Comparison of ENCODE assay signal across 8 cellular contexts in genomic region chr7:99616359-99617186, GRCh38. TPM values are rescaled to one million over a fixed set of nuclear protein-coding genes. Genes with fewer than 3 reads are reported as not detected.
DNase-seq lines count a peak whose midpoint lies in the region; ATAC-seq and TF ChIP-seq lines count a peak whose summit lies in the region.

Gene ZSCAN25 (plus strand): TSS chr7:99616946. CDS start chr7:99619607, 2,661 bp downstream.

- ATAC-seq in GM19328 (IDR thresholded peaks at IDR 0.05; ENCODE audit: unreplicated experiment) (peak; percentile 90), HG03520 (IDR thresholded peaks at IDR 0.05; ENCODE audit: unreplicated experiment) (peak; percentile 75)

- H3K4me3 Mint-ChIP-seq in CD14-positive monocyte, result peak within 1 kb of the TSS; percentile 97

- no peaks in the 10 kb centered on the region for H3K9me3 ChIP-seq in duodenal mucosa (ENCODE audit: control insufficient read depth in 1 of 2, low read length in 2 of 2)

- peak within 1 kb of the TSS; percentile 88 to 98 for H3K9ac ChIP-seq in duodenal mucosa (ENCODE audit: low read depth in 1 of 2, low read length in 2 of 2)

- intact Hi-C loops in CD14-positive monocyte (cut with micrococcal nuclease), result loop anchor here (5.0 kb wide), 2 partner anchors 59 to 114 kb away; partner anchors contain the start of genes ZKSCAN5 (in 1 of the 2), ZNF394 (in 1 of the 2) and ZNF655 (in 1 of the 2)
- intact Hi-C loops in lower leg skin (cut with DNase I; ENCODE audit: low total_unique reads), result no loop called here

- H3K27ac Mint-ChIP-seq in CD14-positive monocyte, result peak within 1 kb of the TSS; percentile 79 to 93 (median 88)

- H3K4me3 ChIP-seq in duodenal mucosa (ENCODE audit: low read depth in 1 of 2, low read length in 2 of 2) (peak within 1 kb of the TSS; percentile 96 to 99), lower leg skin (ENCODE audit: low read depth, poor library complexity, severe bottlenecking) (peak within 1 kb of the TSS; percentile 88)

- no peak for TF ChIP-seq POLR2A in lower leg skin (IDR thresholded peaks at IDR 0.05)

- peaks cover 21 to 33% of the 10 kb centered on the region in 2 donors for H3K36me3 ChIP-seq in duodenal mucosa (ENCODE audit: control insufficient read depth in 1 of 2, insufficient read depth in 2 of 2, low read length in 2 of 2)

- H3K27me3 ChIP-seq in duodenal mucosa (ENCODE audit: control insufficient read depth in 1 of 2, insufficient read depth in 2 of 2, low read length in 2 of 2), result no peaks in the 10 kb centered on the region

- peaks cover 33% of the 10 kb centered on the region in 2 donors for H3K36me3 Mint-ChIP-seq in CD14-positive monocyte

- peak; percentile 77 for DNase-seq in CD14-positive monocyte (ENCODE audit: low spot score)
- peak; percentile 97 for DNase-seq in NCI-H748 (lab: John Stamatoyannopoulos, UW; ENCODE audit: unreplicated experiment)
- DNase-seq in activated CD4-positive, alpha-beta T cell treated with anti-CD3 and anti-CD28 coated beads, Interleukin-2, amount 50 U/mL, for 48 hours, result peak; percentile 88 to 91
- peak; percentile 77 to 96 for DNase-seq in lower leg skin (ENCODE audit: low spot score in 2 of 2)
- peak; percentile 79 to 85 for DNase-seq in stimulated activated CD4-positive, alpha-beta T cell treated with anti-CD3 and anti-CD28 coated beads, Interleukin-4, amount 100 ng/mL, for 48 hours (ENCODE audit: low read depth in 2 of 2)

- H3K4me1 Mint-ChIP-seq in CD14-positive monocyte, result peaks cover 24% of the 10 kb centered on the region

- peak within 1 kb of the TSS; percentile 81 for H3K27ac ChIP-seq in duodenal mucosa (ENCODE audit: low read depth, low read length)

- H3K9me3 Mint-ChIP-seq in CD14-positive monocyte, result peaks cover 0 to 11% (median 2%) of the 10 kb centered on the region in 7 donors

- H3K4me1 ChIP-seq in duodenal mucosa (ENCODE audit: control insufficient read depth in 1 of 2, insufficient read depth in 2 of 2, low read length in 2 of 2), result peaks cover 8 to 9% of the 10 kb centered on the region in 2 donors

- 0 to 1% methylated on average over 34 to 49 of the region's 59 CpGs for WGBS in lower leg skin, 2 donors

- TF ChIP-seq CTCF in CD14-positive monocyte (IDR thresholded peaks at IDR 0.05) (no peak), lower leg skin (IDR thresholded peaks at IDR 0.05) (no peak)

- peaks cover 6 to 15% (median 9%) of the 10 kb centered on the region in 3 donors for H3K27me3 Mint-ChIP-seq in CD14-positive monocyte (ENCODE audit: low read depth in 3 of 3)

RNA-seq across cellular contexts. Expression of gene ZSCAN25, which starts in this region (rescaled TPM):
- polyA plus RNA-seq in CD14-positive monocyte, result 1 to 10 TPM; 4.3 to 6.1 TPM
- total RNA-seq in lower leg skin, result 10 to 100 TPM; 19.4 to 38.0 (median 23.7) TPM

Comparison
In these comparisons a context has a peak if more than half of its experiments do, and no peak if none do; other contexts are left out.
1. Peak in every context shown above with its lines: DNase-seq, ATAC-seq, H3K4me3 ChIP-seq and H3K27ac ChIP-seq.